ENCODE assay signal across 8 cellular contexts in the genomic region with DNA sequence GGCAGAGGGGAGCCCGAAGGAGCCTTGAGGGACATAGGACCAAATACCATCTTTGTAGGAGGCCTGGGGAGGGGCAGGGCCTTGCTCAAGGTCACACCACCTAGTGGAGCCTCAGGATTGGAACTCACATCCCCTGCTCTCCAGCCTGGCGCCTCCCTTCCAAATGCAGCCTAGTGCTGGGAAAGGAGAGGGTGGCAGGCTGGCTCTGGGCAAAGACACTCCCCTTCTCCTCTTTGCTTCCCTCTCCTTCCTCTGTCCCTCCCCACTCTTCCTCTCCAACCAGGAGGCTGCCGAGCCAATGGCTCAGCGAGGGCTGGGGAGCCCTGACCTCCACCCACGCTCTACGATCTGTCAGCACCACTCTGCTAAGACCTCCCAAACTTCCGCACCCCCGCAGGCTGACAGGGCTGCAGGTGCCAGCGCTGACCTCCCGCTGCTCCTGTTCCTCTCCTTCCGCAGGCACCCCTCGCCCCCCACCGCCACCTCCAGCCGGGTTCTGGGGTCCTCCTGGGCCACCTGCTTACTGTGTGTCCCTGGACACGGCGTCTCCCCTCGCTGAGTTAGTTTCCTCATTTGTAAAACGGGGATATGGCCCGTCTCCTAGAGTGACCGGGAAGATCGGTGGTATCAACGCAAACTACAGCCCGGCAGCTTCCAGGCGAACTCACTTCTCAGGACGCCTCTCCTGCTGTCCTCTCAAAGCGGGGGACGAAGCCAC. TPM values are rescaled to one million over a fixed set of nuclear protein-coding genes. Genes with fewer than 3 reads are reported as not detected.
DNase-seq lines count a peak whose midpoint lies in the region; ATAC-seq, FAIRE-seq and TF ChIP-seq lines count a peak whose summit lies in the region.

No MANE protein-coding gene starts in this region.

- TF ChIP-seq EP300 in HepG2 (IDR thresholded peaks at IDR 0.05; ENCODE audit: low read depth in 2 of 2, low read length in 2 of 2) = peak in 1 of 2 experiments; percentile 31; a peak in 1 of 4 replicates
- no peak; the same call in 1 of the 2 replicates for TF ChIP-seq EP300 in HepG2 (CRISPR knock-in tag; IDR thresholded peaks at IDR 0.05; ENCODE audit: borderline replicate concordance)

- H3K27ac ChIP-seq in HepG2 (ENCODE audit: extremely low read length, insufficient read depth, low read length) = peak overlapping the region; percentile 87
- peak overlapping the region in 1 of 2 donors; percentile 85 for H3K27ac ChIP-seq in testis

- H3K9me3 ChIP-seq in HepG2 (ENCODE audit: low read length) = peaks cover 7% of the 10 kb centered on the region; the same call in 1 of the 2 replicates
- H3K9me3 ChIP-seq in testis = no peaks in the 10 kb centered on the region

- intact Hi-C loops in HepG2 (cut with micrococcal nuclease; ENCODE audit: unreplicated experiment) (loop anchor here (2.0 to 5.0 kb wide), 4 partner anchors 29 to 81 kb away; no protein-coding TSS in a partner anchor), testis (cut with DNase I; ENCODE audit: low total_unique reads) (no loop called here)

- H3K27me3 ChIP-seq in HepG2 (ENCODE audit: control insufficient read depth in 1 of 2, insufficient read depth in 2 of 2, low read length in 2 of 2) = no peaks in the 10 kb centered on the region; a peak in 1 of 5 replicates
- no peaks in the 10 kb centered on the region for H3K27me3 ChIP-seq in testis

- CTCF ChIA-PET in HepG2 (lab: Yijun Ruan, JAX; ENCODE audit: low intra/inter-chr PET ratio, low total read pairs) = no interaction called here

- POLR2A ChIA-PET in HepG2 (lab: Yijun Ruan, JAX) = interaction anchor here (0.7 to 8.3 kb wide), 17 partner anchors 9 to 428 kb away, joined by 3 to 136 read pairs (median 5); a partner anchor contains a TSS

- DNase-seq in DMS 273 (lab: John Stamatoyannopoulos, UW; ENCODE audit: unreplicated experiment) (peak; percentile 82), NCI-H1092 treated with DMSO at 0.1 percent for 48 hours (lab: John Stamatoyannopoulos, UW) (peak; percentile 55), cerebellar cortex (ENCODE audit: low spot score) (peak; percentile 82), HepG2 (ENCODE audit: low spot score) (peak; percentile 75), testis (no peak), COLO668 (lab: John Stamatoyannopoulos, UW; ENCODE audit: unreplicated experiment) (no peak)
- no peak for DNase-seq in activated CD8-positive, alpha-beta memory T cell treated with anti-CD3 and anti-CD28 coated beads, Interleukin-2, amount 50 U/mL, for 48 hours

- 3% methylated on average over 10 of the region's 27 CpGs for WGBS in HepG2 (ENCODE audit: low lambda C conversion rate)
- 2 to 4% methylated on average over 17 to 27 of the region's 27 CpGs for WGBS in testis, 2 donors

- H3K79me2 ChIP-seq in HepG2 (ENCODE audit: insufficient read depth, low read length) = peaks cover 20% of the 10 kb centered on the region

- no peak overlapping the region for H2AFZ ChIP-seq in HepG2 (ENCODE audit: low read length)

- in situ Hi-C loops in HepG2 (cut with HindIII; ENCODE audit: extremely low pct_ligation_motif_present, low pct_unique_long_range_greater_than_20kb) = no loop called here

- TF ChIP-seq POLR2A in HepG2 (IDR thresholded peaks at IDR 0.05; ENCODE audit: insufficient read depth in 1 of 2, low read depth in 2 of 2, low read length in 2 of 2) = peak in 1 of 2 experiments; percentile 58; a peak in 2 of 4 replicates
- no peak for TF ChIP-seq POLR2A in testis (IDR thresholded peaks at IDR 0.05)

- ATAC-seq in HepG2 (peak; percentile 59), HG02588 (IDR thresholded peaks at IDR 0.05; ENCODE audit: unreplicated experiment) (no peak)

- TF ChIP-seq CTCF in HepG2 (CRISPR knock-in tag; IDR thresholded peaks at IDR 0.05) (peak; percentile 42), testis (IDR thresholded peaks at IDR 0.05) (no peak)

- H3K4me1 ChIP-seq in HepG2 (ENCODE audit: insufficient read depth, low read length) = peaks cover 70% of the 10 kb centered on the region
- H3K4me1 ChIP-seq in testis = peaks cover 31% of the 10 kb centered on the region

- H3K36me3 ChIP-seq in HepG2 (replicated peaks in 1 of 2; ENCODE audit: control insufficient read depth in 1 of 2, insufficient read depth in 2 of 2, low read length in 2 of 2) = no peaks in the 10 kb centered on the region; a peak in 1 of 5 replicates
- no peaks in the 10 kb centered on the region for H3K36me3 ChIP-seq in testis (ENCODE audit: low read depth, missing control alignments)

- peak overlapping the region; percentile 66 for H3K4me2 ChIP-seq in HepG2 (ENCODE audit: low read depth, low read length)

- H4K20me1 ChIP-seq in HepG2 (ENCODE audit: insufficient read depth, low read length) = no peaks in the 10 kb centered on the region

- TF ChIP-seq RAD21 in HepG2 (CRISPR knock-in tag; IDR thresholded peaks at IDR 0.05) = no peak

- H3K4me3 ChIP-seq in HepG2 (replicated peaks in 1 of 3; ENCODE audit: insufficient read depth in 1 of 3, low read depth in 2 of 3, low read length in 3 of 3) = peak overlapping the region; percentile 60 to 85 (median 84)
- peak overlapping the region; percentile 49 to 55 for H3K4me3 ChIP-seq in testis

- H3K9ac ChIP-seq in HepG2 (ENCODE audit: insufficient read depth, low read depth, low read length) = peak overlapping the region; percentile 84

- BruUV-seq in HepG2 (replicated peaks; lab: Mats Ljungman, UMichigan) = TSS peak; percentile 73

- FAIRE-seq in HepG2 (lab: Jason Lieb, UNC) = peak; percentile 77

RNA-seq across cellular contexts. Expression of a gene that starts 52.9 kb away (rescaled TPM):
- not detected in 2 replicates for total RNA-seq in HepG2 (2016; rRNA removed; fragmentation: Illumina TruSeq; extraction: Trizol)
- total RNA-seq in HepG2 (2016; cell fraction: cytosol; rRNA removed; fragmentation: Illumina TruSeq; extraction: Trizol; ENCODE audit: low read depth) = not detected in 2 replicates
- total RNA-seq in HepG2 (2016; cell fraction: insoluble cytoplasmic fraction; rRNA removed; fragmentation: Illumina TruSeq; extraction: Trizol) = not detected in 2 replicates
- not detected in 2 replicates for total RNA-seq in HepG2 (2016; cell fraction: membrane; rRNA removed; fragmentation: Illumina TruSeq; extraction: Trizol)
- not detected in 2 replicates for total RNA-seq in HepG2 (2016; cell fraction: nucleus; rRNA removed; fragmentation: Illumina TruSeq; extraction: Trizol)
- not detected in 2 replicates for polyA plus RNA-seq in HepG2 (2011; rRNA removed)
- not detected in 2 replicates for polyA plus RNA-seq in HepG2 (2011; cell fraction: cytosol; rRNA removed)
- polyA plus RNA-seq in HepG2 (2011; cell fraction: nucleus; rRNA removed) = 0.10 TPM in 1 of 2 replicates, not detected in the other
- polyA plus RNA-seq in HepG2 (2012) = not detected in 2 replicates
- not detected in 2 replicates for polyA plus RNA-seq in HepG2 (2016; cell fraction: cytosol; fragmentation: Illumina TruSeq; extraction: Trizol; ENCODE audit: low read depth)
- polyA plus RNA-seq in HepG2 (2016; cell fraction: insoluble cytoplasmic fraction; fragmentation: Illumina TruSeq; extraction: Trizol; ENCODE audit: low read depth) = not detected in 2 replicates
- polyA plus RNA-seq in HepG2 (2016; cell fraction: membrane; fragmentation: Illumina TruSeq; extraction: Trizol; ENCODE audit: low read depth) = not detected in 2 replicates
- polyA plus RNA-seq in HepG2 (2016; cell fraction: nucleus; fragmentation: Illumina TruSeq; extraction: Trizol; ENCODE audit: insufficient read depth, low read depth) = not detected in 2 replicates
- polyA minus RNA-seq in HepG2 (2011; rRNA and poly(A)+ RNA removed; ENCODE audit: low replicate concordance) = not detected in 2 replicates
- not detected in 2 replicates for polyA minus RNA-seq in HepG2 (2011; cell fraction: cytosol; rRNA and poly(A)+ RNA removed)
- polyA minus RNA-seq in HepG2 (2011; cell fraction: nucleus; rRNA and poly(A)+ RNA removed) = not detected in 2 replicates
- 1 to 10 TPM; 3.7 to 9.4 TPM for total RNA-seq in testis
- 14.6 TPM for polyA plus RNA-seq in testis (ENCODE audit: insufficient read depth, low read depth, low replicate concordance)

RNA-seq across cellular contexts. Expression of a gene that starts 58.0 kb away (rescaled TPM):
- total RNA-seq in HepG2 (2016; rRNA removed; fragmentation: Illumina TruSeq; extraction: Trizol) (51.0 and 53.8 TPM in 2 replicates), testis (10 to 100 TPM; 71.8 to 82.6 TPM)
- total RNA-seq in HepG2 (2016; cell fraction: cytosol; rRNA removed; fragmentation: Illumina TruSeq; extraction: Trizol; ENCODE audit: low read depth) = 18.8 and 21.6 TPM in 2 replicates
- 51.4 and 52.7 TPM in 2 replicates for total RNA-seq in HepG2 (2016; cell fraction: insoluble cytoplasmic fraction; rRNA removed; fragmentation: Illumina TruSeq; extraction: Trizol)
- 27.5 and 28.2 TPM in 2 replicates for total RNA-seq in HepG2 (2016; cell fraction: membrane; rRNA removed; fragmentation: Illumina TruSeq; extraction: Trizol)
- total RNA-seq in HepG2 (2016; cell fraction: nucleus; rRNA removed; fragmentation: Illumina TruSeq; extraction: Trizol) = 24.5 and 26.0 TPM in 2 replicates
- polyA plus RNA-seq in HepG2 (2011; rRNA removed) (49.1 and 52.7 TPM in 2 replicates), testis (ENCODE audit: insufficient read depth, low read depth, low replicate concordance) (189 TPM)
- polyA plus RNA-seq in HepG2 (2011; cell fraction: cytosol; rRNA removed) = 51.6 and 54.5 TPM in 2 replicates
- 33.4 and 35.2 TPM in 2 replicates for polyA plus RNA-seq in HepG2 (2011; cell fraction: nucleus; rRNA removed)
- polyA plus RNA-seq in HepG2 (2012) = 25.7 and 35.9 TPM in 2 replicates
- polyA plus RNA-seq in HepG2 (2016; cell fraction: cytosol; fragmentation: Illumina TruSeq; extraction: Trizol; ENCODE audit: low read depth) = 25.5 and 33.2 TPM in 2 replicates
- polyA plus RNA-seq in HepG2 (2016; cell fraction: insoluble cytoplasmic fraction; fragmentation: Illumina TruSeq; extraction: Trizol; ENCODE audit: low read depth) = 70.9 and 81.2 TPM in 2 replicates
- polyA plus RNA-seq in HepG2 (2016; cell fraction: membrane; fragmentation: Illumina TruSeq; extraction: Trizol; ENCODE audit: low read depth) = 24.8 and 34.0 TPM in 2 replicates
- 54.6 and 61.5 TPM in 2 replicates for polyA plus RNA-seq in HepG2 (2016; cell fraction: nucleus; fragmentation: Illumina TruSeq; extraction: Trizol; ENCODE audit: insufficient read depth, low read depth)
- polyA minus RNA-seq in HepG2 (2011; rRNA and poly(A)+ RNA removed; ENCODE audit: low replicate concordance) = 26.8 and 119 TPM in 2 replicates
- polyA minus RNA-seq in HepG2 (2011; cell fraction: cytosol; rRNA and poly(A)+ RNA removed) = 14.8 and 17.0 TPM in 2 replicates
- polyA minus RNA-seq in HepG2 (2011; cell fraction: nucleus; rRNA and poly(A)+ RNA removed) = 15.9 and 18.4 TPM in 2 replicates

Comparison
In these comparisons a context has a peak if more than half of its experiments do, and no peak if none do; other contexts are left out.
1. DNase-seq: peak in DMS 273 (single experiment), NCI-H1092 treated with DMSO at 0.1 percent for 48 hours (single experiment), cerebellar cortex (single experiment) and HepG2 (single experiment); none in testis (single experiment), activated CD8-positive, alpha-beta memory T cell treated with anti-CD3 and anti-CD28 coated beads, Interleukin-2, amount 50 U/mL, for 48 hours (single experiment) and COLO668 (single experiment).